ENCODE assay signal across 8 cellular contexts in the genomic region with DNA sequence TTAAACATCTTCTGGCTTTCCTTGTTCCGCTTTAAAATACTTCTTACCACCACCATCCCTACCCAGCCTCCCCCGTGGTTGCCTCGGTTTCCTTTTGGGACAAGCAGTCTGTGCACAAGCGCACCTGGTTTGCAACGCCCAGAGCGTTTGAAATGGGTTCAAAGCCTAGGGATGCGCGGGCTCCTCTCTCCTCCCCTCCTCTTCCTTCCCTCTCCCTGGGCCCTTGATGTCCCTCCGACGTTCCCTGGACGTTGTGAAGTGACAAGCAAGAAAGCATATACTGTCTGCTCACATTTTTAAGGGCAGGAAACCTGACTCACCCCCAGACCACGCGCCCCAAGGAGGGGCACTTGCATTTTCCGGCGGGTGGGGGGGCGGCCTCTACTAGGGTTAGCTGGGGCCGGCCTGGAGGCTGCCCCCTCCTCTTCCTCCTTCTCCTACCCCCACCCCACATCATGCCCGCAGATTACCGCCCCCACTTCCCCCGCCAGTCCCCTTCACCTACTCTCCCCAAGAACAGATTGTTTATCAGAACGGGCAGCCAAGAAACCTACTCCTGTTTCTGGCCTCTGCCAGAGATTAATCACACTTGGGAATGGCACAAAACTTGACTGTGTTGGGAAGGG. TPM values are rescaled to one million over a fixed set of nuclear protein-coding genes. Genes with fewer than 3 reads are reported as not detected.
DNase-seq lines count a peak whose midpoint lies in the region; ATAC-seq and TF ChIP-seq lines count a peak whose summit lies in the region.

No MANE protein-coding gene starts in this region.

- peak overlapping the region; percentile 4; the same call in 1 of the 2 replicates for H3K4me2 ChIP-seq in OCI-LY7 (ENCODE audit: low read length)

- H3K36me3 Mint-ChIP-seq in activated naive CD8-positive, alpha-beta T cell treated with anti-CD3 and anti-CD28 coated beads for 36 hours, result peaks cover 7% of the 10 kb centered on the region
- no peaks in the 10 kb centered on the region for H3K36me3 Mint-ChIP-seq in memory B cell

- no peaks in the 10 kb centered on the region for H3K27me3 Mint-ChIP-seq in activated naive CD8-positive, alpha-beta T cell treated with anti-CD3 and anti-CD28 coated beads for 36 hours
- no peaks in the 10 kb centered on the region for H3K27me3 Mint-ChIP-seq in memory B cell

- H3K4me1 ChIP-seq in OCI-LY7 (ENCODE audit: insufficient read depth, low read length, poor library complexity, severe bottlenecking), result peaks cover 92% of the 10 kb centered on the region

- no peaks in the 10 kb centered on the region for H4K20me1 ChIP-seq in OCI-LY7 (ENCODE audit: insufficient read depth, low read length)

- no peak for DNase-seq in OCI-LY7 (ENCODE audit: low spot score)
- DNase-seq in activated naive CD8-positive, alpha-beta T cell treated with anti-CD3 and anti-CD28 coated beads for 36 hours, result peak; percentile 60
- DNase-seq in memory B cell (ENCODE audit: low spot score in 2 of 2), result no peak
- peak in 2 of 49 donors; percentile 38 to 41 for DNase-seq in substantia nigra (lab: John Stamatoyannopoulos, UW)
- no peak for DNase-seq in epidermal melanocyte (ENCODE audit: insufficient read length, low spot score)

- H3K27ac ChIP-seq in C4-2B (peak overlapping the region; percentile 96), OCI-LY7 (ENCODE audit: low read depth, low read length, poor library complexity, severe bottlenecking) (no peak overlapping the region), substantia nigra (ENCODE audit: low read depth, low read length, poor library complexity, severe bottlenecking) (peak overlapping the region; percentile 58)

- no peak for TF ChIP-seq CTCF in C4-2B (conservative IDR thresholded peaks at IDR 0.05)
- no peak for TF ChIP-seq CTCF in OCI-LY7 (conservative IDR thresholded peaks at IDR 0.05; ENCODE audit: low read length)

- intact Hi-C loops in OCI-LY7 (cut with micrococcal nuclease; ENCODE audit: unreplicated experiment), result loop anchor here (10.0 kb wide), 2 partner anchors 337 to 557 kb away; partner anchors contain the start of genes SAMD15 and TMED8

- no peaks in the 10 kb centered on the region for H3K9me3 Mint-ChIP-seq in activated naive CD8-positive, alpha-beta T cell treated with anti-CD3 and anti-CD28 coated beads for 36 hours
- no peaks in the 10 kb centered on the region for H3K9me3 Mint-ChIP-seq in memory B cell

- CTCF ChIA-PET in OCI-LY7 (lab: Charles Lee; ENCODE audit: unreplicated experiment), result no interaction called here

- POLR2A ChIA-PET in OCI-LY7 (lab: Charles Lee), result interaction anchor here (1.4 to 3.3 kb wide), 3 partner anchors 7 to 83 kb away, joined by 3 to 10 read pairs (median 7); partner anchors contain the start of gene IRF2BPL

- H3K79me2 ChIP-seq in OCI-LY7 (ENCODE audit: insufficient read depth, low read depth, low read length), result peaks cover 7% of the 10 kb centered on the region; the same call in 1 of the 2 replicates

- peak overlapping the region; percentile 79 for H3K4me3 Mint-ChIP-seq in activated naive CD8-positive, alpha-beta T cell treated with anti-CD3 and anti-CD28 coated beads for 36 hours
- no peak overlapping the region for H3K4me3 Mint-ChIP-seq in memory B cell

- no TSS peak for BruUV-seq in OCI-LY7 (replicated peaks; lab: Mats Ljungman, UMichigan)

- H3K4me1 Mint-ChIP-seq in activated naive CD8-positive, alpha-beta T cell treated with anti-CD3 and anti-CD28 coated beads for 36 hours, result peaks cover 79% of the 10 kb centered on the region
- H3K4me1 Mint-ChIP-seq in memory B cell, result peaks cover 31% of the 10 kb centered on the region

- H3K36me3 ChIP-seq in OCI-LY7 (ENCODE audit: insufficient read depth, low read length), result no peaks in the 10 kb centered on the region

- no peak overlapping the region for H2AFZ ChIP-seq in OCI-LY7 (ENCODE audit: low read length)

- H3K9me2 ChIP-seq in OCI-LY7 (ENCODE audit: insufficient read depth, low read length), result no peaks in the 10 kb centered on the region

- no peaks in the 10 kb centered on the region for H3K9me3 ChIP-seq in OCI-LY7 (ENCODE audit: low read length)

- H3K27ac Mint-ChIP-seq in activated naive CD8-positive, alpha-beta T cell treated with anti-CD3 and anti-CD28 coated beads for 36 hours, result peak overlapping the region; percentile 98
- H3K27ac Mint-ChIP-seq in memory B cell, result peak overlapping the region; percentile 31

- ATAC-seq in memory B cell (ENCODE audit: low read depth), result no peak
- no peak for ATAC-seq in GM18858 (IDR thresholded peaks at IDR 0.05; ENCODE audit: unreplicated experiment)
- ATAC-seq in GM21737 (IDR thresholded peaks at IDR 0.05; ENCODE audit: unreplicated experiment), result no peak

- H3K4me3 ChIP-seq in OCI-LY7 (ENCODE audit: low read depth, low read length, poor library complexity, severe bottlenecking), result no peak overlapping the region

RNA-seq across cellular contexts. Expression of gene IRF2BPL, which starts 9.5 kb away (rescaled TPM):
- 18.8 and 25.8 TPM in 2 replicates for total RNA-seq in OCI-LY7 (2014; rRNA removed; shearing (Covaris generic))
- total RNA-seq in OCI-LY7 (2022), result 23.7 and 23.8 TPM in 2 replicates
- 10 to 100 TPM; 34.8 to 36.2 TPM for total RNA-seq in activated naive CD8-positive, alpha-beta T cell treated with anti-CD3 and anti-CD28 coated beads for 36 hours
